Comparison of ENCODE assay signal across 18 cellular contexts in the genomic region with DNA sequence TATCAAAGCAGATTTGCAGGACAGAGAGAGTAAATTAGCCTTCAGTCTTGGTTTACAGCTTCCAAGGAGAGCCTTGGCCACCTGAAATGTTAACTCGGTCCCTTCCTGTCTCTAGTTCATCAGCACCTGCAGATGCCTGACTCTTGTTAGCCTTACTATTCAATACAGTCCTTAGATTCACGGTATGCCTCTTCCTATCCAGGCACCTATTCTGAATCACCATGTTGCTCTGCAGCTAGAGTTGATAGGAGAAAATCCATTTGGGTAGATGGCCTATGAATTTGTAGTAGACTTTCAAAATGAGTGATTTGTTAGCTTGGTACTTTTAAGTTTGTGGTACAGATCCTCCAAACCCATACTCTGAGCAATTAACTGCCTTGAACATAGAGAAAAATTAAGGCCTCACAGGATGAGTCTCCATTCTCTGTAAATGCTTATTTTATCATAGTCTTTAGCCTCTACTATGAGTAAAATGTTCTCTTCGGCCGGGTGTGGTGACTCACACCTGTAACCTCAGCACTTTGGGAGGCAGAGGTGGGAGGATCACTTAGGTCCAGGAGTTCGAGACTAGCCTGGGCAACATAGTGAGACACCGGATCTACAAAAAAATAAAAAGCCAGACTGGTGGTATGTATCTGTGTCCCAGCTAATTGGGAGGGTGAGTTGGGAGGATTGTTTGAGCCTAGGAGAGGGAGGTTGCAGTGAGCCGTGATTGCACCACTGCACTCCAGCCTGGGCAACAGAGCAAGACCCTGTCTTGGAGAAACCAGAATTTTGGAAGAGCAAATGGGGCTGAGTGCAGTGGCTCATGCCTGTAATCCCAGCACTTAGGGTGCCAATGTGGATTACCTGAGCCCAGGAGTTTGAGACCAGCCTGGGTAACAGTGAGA.
DNase-seq lines count a peak whose midpoint lies in the region; ATAC-seq lines count a peak whose summit lies in the region.
"Had no signal": no experiment of that assay in that cellular context is flagged by ENCODE, and none has a peak within 500 bp of the region (broad histone marks: within the 10 kb centered on the region; RNA-seq: fewer than 3 reads in every experiment).

No MANE protein-coding gene starts in this region.

- no peaks in the 10 kb centered on the region for H3K27me3 Mint-ChIP-seq in T-helper 2 cell treated with Interferon-gamma antibody and Interleukin-4, amounts not matched to agents 5 μg/mL and 100 μg/mL, for 36 hours (ENCODE audit: low read depth)
- H3K27me3 Mint-ChIP-seq in central memory CD8-positive, alpha-beta T cell: no peaks in the 10 kb centered on the region

- H3K27ac Mint-ChIP-seq in T-helper 2 cell treated with Interferon-gamma antibody and Interleukin-4, amounts not matched to agents 5 μg/mL and 100 μg/mL, for 36 hours: peak overlapping the region; percentile 62
- peak overlapping the region; percentile 85 for H3K27ac Mint-ChIP-seq in central memory CD8-positive, alpha-beta T cell (ENCODE audit: low read depth)

- peak; percentile 18 for DNase-seq in stimulated activated CD4-positive, alpha-beta T cell treated with anti-CD3 and anti-CD28 coated beads, Interleukin-15, amount 100 ng/mL, for 24 hours
- DNase-seq in stimulated activated CD4-positive, alpha-beta T cell treated with anti-CD3 and anti-CD28 coated beads, Interleukin-2, amount 100 ng/mL, for 24 hours: no peak
- no peak for DNase-seq in T-helper 2 cell treated with Interferon-gamma antibody and Interleukin-4, amounts not matched to agents 5 μg/mL and 100 μg/mL, for 36 hours (ENCODE audit: low spot score)
- no peak for DNase-seq in central memory CD8-positive, alpha-beta T cell (ENCODE audit: low spot score in 2 of 2)
- DNase-seq in AG08395 (ENCODE audit: low spot score) (no peak), hippocampal formation (lab: John Stamatoyannopoulos, UW) (no peak), 8988T (no peak)
- DNase-seq: activated CD8-positive, alpha-beta memory T cell treated with anti-CD3 and anti-CD28 coated beads, Interleukin-2, amount 50 U/mL, for 4 hours; DMS53; H7; heart right ventricle; NCI-H1436 treated with DMSO at 0.1 percent for 48 hours; NCI-H2171 treated with DMSO at 0.1 percent for 48 hours; NCI-H69; occipital lobe; retina; stimulated activated naive CD4-positive, alpha-beta T cell treated with Interleukin-2 at 50 U/mL for 16 hours; transverse colon had no signal

- H3K4me3 Mint-ChIP-seq in T-helper 2 cell treated with Interferon-gamma antibody and Interleukin-4, amounts not matched to agents 5 μg/mL and 100 μg/mL, for 36 hours: no peak overlapping the region
- no peak overlapping the region for H3K4me3 Mint-ChIP-seq in central memory CD8-positive, alpha-beta T cell

- no peak for ATAC-seq in central memory CD8-positive, alpha-beta T cell (replicated peaks; ENCODE audit: extremely low read depth, poor library complexity, severe bottlenecking)
- ATAC-seq: heart right ventricle had no signal

- peaks cover 2% of the 10 kb centered on the region for H3K4me1 Mint-ChIP-seq in T-helper 2 cell treated with Interferon-gamma antibody and Interleukin-4, amounts not matched to agents 5 μg/mL and 100 μg/mL, for 36 hours (ENCODE audit: low read depth)
- no peaks in the 10 kb centered on the region for H3K4me1 Mint-ChIP-seq in central memory CD8-positive, alpha-beta T cell

- peaks cover 77% of the 10 kb centered on the region for H3K36me3 Mint-ChIP-seq in T-helper 2 cell treated with Interferon-gamma antibody and Interleukin-4, amounts not matched to agents 5 μg/mL and 100 μg/mL, for 36 hours (ENCODE audit: low read depth)
- peaks cover 75% of the 10 kb centered on the region for H3K36me3 Mint-ChIP-seq in central memory CD8-positive, alpha-beta T cell (ENCODE audit: insufficient read depth)

- H3K9me3 Mint-ChIP-seq in T-helper 2 cell treated with Interferon-gamma antibody and Interleukin-4, amounts not matched to agents 5 μg/mL and 100 μg/mL, for 36 hours: no peaks in the 10 kb centered on the region
- no peaks in the 10 kb centered on the region for H3K9me3 Mint-ChIP-seq in central memory CD8-positive, alpha-beta T cell
